ENCODE assay signal across 22 cellular contexts in genomic region chr11:69572861-69573260, GRCh38.
A peak's percentile ranks its signal among the peaks of the same experiment; 100 is the strongest.
DNase-seq lines count a peak whose midpoint lies in the region; ATAC-seq and TF ChIP-seq lines count a peak whose summit lies in the region.
"Had no signal": no experiment of that assay in that cellular context is flagged by ENCODE, and none has a peak within 500 bp of the region (broad histone marks: within the 10 kb centered on the region; RNA-seq: fewer than 3 reads in every experiment).

No MANE protein-coding gene starts in this region.

- peaks cover 18% of the 10 kb centered on the region for H3K27me3 Mint-ChIP-seq in activated CD8-positive, alpha-beta memory T cell treated with anti-CD3 and anti-CD28 coated beads, Interleukin-2, amount 10 ng/mL, durations not matched to agents 7 days and 5 days
- H3K27me3 Mint-ChIP-seq in neural progenitor cell (ENCODE audit: insufficient read depth, low read depth): peaks cover 4% of the 10 kb centered on the region

- H4K20me1 ChIP-seq in neural progenitor cell (ENCODE audit: low read depth): no peaks in the 10 kb centered on the region
- H4K20me1 ChIP-seq: BLaER1 treated with 17β-estradiol and CSF1 and Interleukin-3, amounts not matched to agents 10 nM and 100 nM had no signal

- H3K9ac ChIP-seq in neural progenitor cell: no peak overlapping the region
- H3K9ac ChIP-seq: BLaER1 treated with 17β-estradiol and CSF1 and Interleukin-3, amounts not matched to agents 10 nM and 100 nM had no signal

- 86% methylated on average over 5 of the region's 5 CpGs for WGBS in suprapubic skin

- H3K27ac ChIP-seq in neural progenitor cell: no peak overlapping the region
- no peak overlapping the region for H3K27ac ChIP-seq in suprapubic skin
- H3K27ac ChIP-seq in vagina: no peak overlapping the region
- H3K27ac ChIP-seq: 22Rv1; BLaER1 treated with 17β-estradiol and CSF1 and Interleukin-3, amounts not matched to agents 10 nM and 100 nM had no signal

- no peaks in the 10 kb centered on the region for H3F3A ChIP-seq in neural progenitor cell (ENCODE audit: low read depth)

- no peaks in the 10 kb centered on the region for H3K36me3 ChIP-seq in neural progenitor cell
- H3K36me3 ChIP-seq in suprapubic skin: no peaks in the 10 kb centered on the region
- no peaks in the 10 kb centered on the region for H3K36me3 ChIP-seq in vagina
- H3K36me3 ChIP-seq in BE2C: no peaks in the 10 kb centered on the region
- H3K36me3 ChIP-seq: BLaER1 treated with 17β-estradiol and CSF1 and Interleukin-3, amounts not matched to agents 10 nM and 100 nM; HAP-1 had no signal

- H3K4me1 Mint-ChIP-seq in activated CD8-positive, alpha-beta memory T cell treated with anti-CD3 and anti-CD28 coated beads, Interleukin-2, amount 10 ng/mL, durations not matched to agents 7 days and 5 days: no peaks in the 10 kb centered on the region
- peaks cover 18% of the 10 kb centered on the region for H3K4me1 Mint-ChIP-seq in neural progenitor cell
- H3K4me1 Mint-ChIP-seq: B cell; CD8-positive, alpha-beta memory T cell; GM23338 had no signal

- H3K4me2 ChIP-seq in neural progenitor cell: no peak overlapping the region
- H3K4me2 ChIP-seq: BLaER1 treated with 17β-estradiol and CSF1 and Interleukin-3, amounts not matched to agents 10 nM and 100 nM; GM23338 had no signal

- TF ChIP-seq CTCF in neural progenitor cell (IDR thresholded peaks at IDR 0.05) (no peak), suprapubic skin (IDR thresholded peaks at IDR 0.05) (no peak), vagina (IDR thresholded peaks at IDR 0.05) (no peak), BE2C (IDR thresholded peaks at IDR 0.05; ENCODE audit: low read depth, low read length) (no peak)

- no peaks in the 10 kb centered on the region for H3K9me3 Mint-ChIP-seq in activated CD8-positive, alpha-beta memory T cell treated with anti-CD3 and anti-CD28 coated beads, Interleukin-2, amount 10 ng/mL, durations not matched to agents 7 days and 5 days (ENCODE audit: low read depth)
- peaks cover 4% of the 10 kb centered on the region for H3K9me3 Mint-ChIP-seq in neural progenitor cell
- H3K9me3 Mint-ChIP-seq: CD4-positive, alpha-beta T cell; CD8-positive, alpha-beta memory T cell; GM23338; HFFc6 had no signal

- H3K4me3 Mint-ChIP-seq in activated CD8-positive, alpha-beta memory T cell treated with anti-CD3 and anti-CD28 coated beads, Interleukin-2, amount 10 ng/mL, durations not matched to agents 7 days and 5 days: no peak overlapping the region
- H3K4me3 Mint-ChIP-seq in neural progenitor cell: no peak overlapping the region
- H3K4me3 Mint-ChIP-seq: B cell; CD14-positive monocyte; CD4-positive, alpha-beta T cell; CD8-positive, alpha-beta memory T cell; GM23338; HFFc6 had no signal

- TF ChIP-seq POLR2A in suprapubic skin (IDR thresholded peaks at IDR 0.05) (no peak), vagina (IDR thresholded peaks at IDR 0.05) (no peak)

- H3K4me3 ChIP-seq in neural progenitor cell: no peak overlapping the region
- H3K4me3 ChIP-seq in suprapubic skin: no peak overlapping the region
- H3K4me3 ChIP-seq in vagina: no peak overlapping the region
- H3K4me3 ChIP-seq in BE2C (ENCODE audit: low read depth, low read length): no peak overlapping the region
- H3K4me3 ChIP-seq: BLaER1 treated with 17β-estradiol and CSF1 and Interleukin-3, amounts not matched to agents 10 nM and 100 nM; GM12878; GM23338; HAP-1 had no signal

- no peak overlapping the region for H3K27ac Mint-ChIP-seq in activated CD8-positive, alpha-beta memory T cell treated with anti-CD3 and anti-CD28 coated beads, Interleukin-2, amount 10 ng/mL, durations not matched to agents 7 days and 5 days
- H3K27ac Mint-ChIP-seq in neural progenitor cell: peak overlapping the region; percentile 26
- H3K27ac Mint-ChIP-seq: B cell; CD14-positive monocyte; CD4-positive, alpha-beta T cell; GM23338; HFFc6 had no signal

- CTCF ChIA-PET in activated CD8-positive, alpha-beta memory T cell treated with anti-CD3 and anti-CD28 coated beads, Interleukin-2, amount 10 ng/mL, durations not matched to agents 7 days and 5 days (lab: Charles Lee): no interaction called here

- no peak overlapping the region for H2AFZ ChIP-seq in neural progenitor cell (replicated peaks)
- H2AFZ ChIP-seq: GM23338 had no signal

- H3K36me3 Mint-ChIP-seq in activated CD8-positive, alpha-beta memory T cell treated with anti-CD3 and anti-CD28 coated beads, Interleukin-2, amount 10 ng/mL, durations not matched to agents 7 days and 5 days: no peaks in the 10 kb centered on the region
- no peaks in the 10 kb centered on the region for H3K36me3 Mint-ChIP-seq in neural progenitor cell
- H3K36me3 Mint-ChIP-seq: CD14-positive monocyte; CD8-positive, alpha-beta memory T cell had no signal

- H3K27me3 ChIP-seq in neural progenitor cell: no peaks in the 10 kb centered on the region
- peaks cover 7% of the 10 kb centered on the region for H3K27me3 ChIP-seq in suprapubic skin
- no peaks in the 10 kb centered on the region for H3K27me3 ChIP-seq in vagina
- H3K27me3 ChIP-seq in BE2C: no peaks in the 10 kb centered on the region
- H3K27me3 ChIP-seq: BLaER1 treated with 17β-estradiol and CSF1 and Interleukin-3, amounts not matched to agents 10 nM and 100 nM had no signal

- DNase-seq in activated CD8-positive, alpha-beta memory T cell treated with anti-CD3 and anti-CD28 coated beads for 24 hours: peak; percentile 35
- no peak for DNase-seq in activated CD8-positive, alpha-beta memory T cell treated with anti-CD3 and anti-CD28 coated beads, Interleukin-2, amount 10 ng/mL, durations not matched to agents 7 days and 5 days
- DNase-seq in neural progenitor cell (ENCODE audit: low spot score): no peak
- DNase-seq in suprapubic skin (ENCODE audit: low spot score in 2 of 2): peak; percentile 30 to 66
- DNase-seq in vagina (ENCODE audit: extremely low spot score in 2 of 2): peak; percentile 55 to 72
- DNase-seq in BE2C: no peak
- DNase-seq: CD4-positive, alpha-beta T cell; DMS 273 treated with DMSO at 0.1 percent for 48 hours; DMS79; EL; GDM1; HFFc6 had no signal

- H3K4me1 ChIP-seq in neural progenitor cell (no peaks in the 10 kb centered on the region), suprapubic skin (no peaks in the 10 kb centered on the region), vagina (no peaks in the 10 kb centered on the region), BE2C (no peaks in the 10 kb centered on the region)
- H3K4me1 ChIP-seq: HAP-1 had no signal

- H3K9me3 ChIP-seq in neural progenitor cell (ENCODE audit: low read depth) (no peaks in the 10 kb centered on the region), suprapubic skin (no peaks in the 10 kb centered on the region), vagina (no peaks in the 10 kb centered on the region), BE2C (no peaks in the 10 kb centered on the region)
- H3K9me3 ChIP-seq: BLaER1 treated with 17β-estradiol and CSF1 and Interleukin-3, amounts not matched to agents 10 nM and 100 nM; HAP-1 had no signal

- intact Hi-C loops in vagina (cut with DNase I): no loop called here

- ATAC-seq in activated CD8-positive, alpha-beta memory T cell treated with anti-CD3 and anti-CD28 coated beads, Interleukin-2, amount 10 ng/mL, durations not matched to agents 7 days and 5 days: no peak
- ATAC-seq in GM21390 (IDR thresholded peaks at IDR 0.05; ENCODE audit: unreplicated experiment): no peak
- ATAC-seq in HG02938 (IDR thresholded peaks at IDR 0.05; ENCODE audit: unreplicated experiment): no peak
- ATAC-seq: GM12878, GM23338 had no signal

- H3K79me2 ChIP-seq in neural progenitor cell (ENCODE audit: low read depth): no peaks in the 10 kb centered on the region

- TF ChIP-seq EP300 in suprapubic skin (IDR thresholded peaks at IDR 0.05): no peak

Comparison
In these comparisons a context has a peak if more than half of its experiments do, and no peak if none do; other contexts are left out.
1. DNase-seq: peak in activated CD8-positive, alpha-beta memory T cell treated with anti-CD3 and anti-CD28 coated beads for 24 hours (single experiment), suprapubic skin (2 of 2) and vagina (2 of 2); none in activated CD8-positive, alpha-beta memory T cell treated with anti-CD3 and anti-CD28 coated beads, Interleukin-2, amount 10 ng/mL, durations not matched to agents 7 days and 5 days (single experiment), neural progenitor cell (single experiment) and BE2C (single experiment).